In genomic region chr22:37501610-37502341, GRCh38 we compare ENCODE assay signal across 8 cellular contexts. TPM values are rescaled to one million over a fixed set of nuclear protein-coding genes. Genes with fewer than 3 reads are reported as not detected.
DNase-seq lines count a peak whose midpoint lies in the region; ATAC-seq, FAIRE-seq and TF ChIP-seq lines count a peak whose summit lies in the region.

No MANE protein-coding gene starts in this region.

- H2BK20ac ChIP-seq in IMR-90 (ENCODE audit: low read depth, low read length): peak overlapping the region; percentile 57; the same call in 1 of the 2 replicates

- peak overlapping the region; percentile 1; the same call in 1 of the 2 replicates for H4K5ac ChIP-seq in IMR-90 (ENCODE audit: low read depth, low read length)

- H3K27me3 ChIP-seq in IMR-90 (ENCODE audit: control insufficient read depth, insufficient read depth, low read length): no peaks in the 10 kb centered on the region

- H4K8ac ChIP-seq in IMR-90 (ENCODE audit: low read depth in 2 of 2, low read length in 2 of 2): peak overlapping the region in 1 of 2 experiments; percentile 37; a peak in 1 of 4 replicates

- peaks cover 78% of the 10 kb centered on the region for H3K4me1 ChIP-seq in A549
- H3K4me1 ChIP-seq in IMR-90 (ENCODE audit: control insufficient read depth, insufficient read depth, low read length): peaks cover 21% of the 10 kb centered on the region

- peaks cover 3% of the 10 kb centered on the region; the same call in 1 of the 2 replicates for H4K20me1 ChIP-seq in IMR-90 (ENCODE audit: insufficient read depth, low read length)

- H3K4me3 ChIP-seq in A549 (peak overlapping the region; percentile 29), IMR-90 (ENCODE audit: insufficient read depth, low read depth, low read length) (no peak overlapping the region)

- DNase-seq in A549 (ENCODE audit: low read depth in 1 of 2, low spot score in 1 of 2) (peak; percentile 79 to 95), IMR-90 (peak; percentile 93), chondrocyte (ENCODE audit: low spot score) (no peak), medulla oblongata (ENCODE audit: extremely low spot score) (peak; percentile 15), anterior cingulate cortex (lab: John Stamatoyannopoulos, UW) (no peak)
- no peak for DNase-seq in activated effector memory CD4-positive, alpha-beta T cell treated with Interleukin-2 at 50 U/mL for 16 hours

- H3K27ac ChIP-seq in A549: peak overlapping the region; percentile 99 to 100
- no peak overlapping the region for H3K27ac ChIP-seq in IMR-90 (ENCODE audit: insufficient read depth, low read length)

- peak overlapping the region; percentile 51 for H3K4me3 Mint-ChIP-seq in chondrocyte (ENCODE audit: unreplicated experiment)

- 5% methylated on average over 8 of the region's 14 CpGs for WGBS in A549 (ENCODE audit: missing lambda C conversion rate)
- 40% methylated on average over 5 of the region's 14 CpGs; no CpG with 5 or more reads in 1 of the 2 experiments for WGBS in IMR-90 (ENCODE audit: extremely low coverage in 2 of 2, insufficient read length in 1 of 2), 2 experiments

- POLR2A ChIA-PET in A549 (lab: Yijun Ruan, JAX): interaction anchor here (0.8 to 1.6 kb wide), 4 partner anchors 9 to 107 kb away, joined by 4 to 7 read pairs (median 6); partner anchors contain the start of genes CARD10 and GGA1
- POLR2A ChIA-PET in IMR-90 (lab: Charles Lee; ENCODE audit: unreplicated experiment): no interaction called here

- H4K91ac ChIP-seq in IMR-90 (ENCODE audit: insufficient read depth, low read depth, low read length): peak overlapping the region; percentile 5; the same call in 1 of the 2 replicates

- BruUV-seq in IMR-90 (replicated peaks; lab: Mats Ljungman, UMichigan): no TSS peak

- peaks cover 16% of the 10 kb centered on the region for H3K9me1 ChIP-seq in IMR-90 (ENCODE audit: insufficient read depth, low read length)

- in situ Hi-C loops in IMR-90 (cut with MboI; ENCODE audit: low sequenced_read_pairs): no loop called here

- peak overlapping the region; percentile 85 for H3K4me2 ChIP-seq in A549
- peak overlapping the region; percentile 28; the same call in 1 of the 2 replicates for H3K4me2 ChIP-seq in IMR-90 (ENCODE audit: low read depth, low read length)

- peak; percentile 96 for FAIRE-seq in A549 (lab: Jason Lieb, UNC)

- H3K23ac ChIP-seq in IMR-90 (ENCODE audit: low read depth, low read length): no peak overlapping the region

- peaks cover 0 to 19% of the 10 kb centered on the region in 2 experiments; a peak in 2 of 4 replicates for H3K79me1 ChIP-seq in IMR-90 (ENCODE audit: low read depth in 1 of 2, low read length in 2 of 2)

- H3K4ac ChIP-seq in IMR-90 (ENCODE audit: low read depth, low read length): peak overlapping the region; percentile 76

- H2AK9ac ChIP-seq in IMR-90 (replicated peaks; ENCODE audit: low read depth, low read length, poor library complexity): peak overlapping the region; percentile 96

- TF ChIP-seq EP300 in A549 (IDR thresholded peaks at IDR 0.05): no peak

- TF ChIP-seq RAD21 in A549 (conservative IDR thresholded peaks at IDR 0.05 in 1 of 2, IDR thresholded peaks at IDR 0.05 in 1 of 2): no peak
- no peak for TF ChIP-seq RAD21 in IMR-90 (IDR thresholded peaks at IDR 0.05; ENCODE audit: low read length)

- peaks cover 26% of the 10 kb centered on the region for H3K36me3 ChIP-seq in IMR-90 (ENCODE audit: control insufficient read depth, insufficient read depth, low read length)

- dilution Hi-C loops in IMR-90 (cut with HindIII; ENCODE audit: low sequenced_read_pairs, unreplicated experiment): no loop called here

- TF ChIP-seq CTCF in A549 (IDR thresholded peaks at IDR 0.05) (no peak), IMR-90 (conservative IDR thresholded peaks at IDR 0.05; ENCODE audit: low read depth, low read length) (no peak), chondrocyte (IDR thresholded peaks at IDR 0.05) (no peak)

- H2BK15ac ChIP-seq in IMR-90 (ENCODE audit: low read depth, low read length): peak overlapping the region; percentile 24; the same call in 1 of the 3 replicates

- peak overlapping the region; percentile 73 for H2AFZ ChIP-seq in IMR-90 (replicated peaks; ENCODE audit: low read length, poor library complexity)

- peak overlapping the region; percentile 47 for H2BK5ac ChIP-seq in IMR-90 (ENCODE audit: low read depth, low read length, poor library complexity, severe bottlenecking)

- TF ChIP-seq POLR2A in A549 (IDR thresholded peaks at IDR 0.05; ENCODE audit: low read length) (0 out of 2 replicates have a peak, but pooled peaks have one; percentile 9), IMR-90 (IDR thresholded peaks at IDR 0.05; ENCODE audit: low read depth, low read length) (no peak)

- H3K36me3 Mint-ChIP-seq in chondrocyte (ENCODE audit: low read depth): peaks cover 4% of the 10 kb centered on the region

- H3K27me3 Mint-ChIP-seq in chondrocyte (ENCODE audit: low read depth): no peaks in the 10 kb centered on the region

- no peaks in the 10 kb centered on the region for H3K9me3 Mint-ChIP-seq in chondrocyte (ENCODE audit: low read depth)

- no peak overlapping the region for H3K56ac ChIP-seq in IMR-90 (ENCODE audit: extremely low read depth, insufficient read depth, low read length)

- CTCF ChIA-PET in A549 (lab: Yijun Ruan, JAX) (interaction anchor here (0.8 to 1.2 kb wide), 3 partner anchors 10 to 62 kb away, joined by 3 to 4 read pairs (median 3); no protein-coding TSS in a partner anchor), IMR-90 (lab: Yijun Ruan, JAX) (no interaction called here)

- peaks cover 58% of the 10 kb centered on the region for H3K4me1 Mint-ChIP-seq in chondrocyte (ENCODE audit: low read depth)

- peak overlapping the region; percentile 75 for H2BK120ac ChIP-seq in IMR-90 (ENCODE audit: low read depth, low read length)

- peak overlapping the region; percentile 70; the same call in 1 of the 2 replicates for H3K14ac ChIP-seq in IMR-90 (replicated peaks; ENCODE audit: low read depth, low read length)

- intact Hi-C loops in IMR-90 (cut with micrococcal nuclease): no loop called here

- peak overlapping the region; percentile 97 for H3K27ac Mint-ChIP-seq in chondrocyte (ENCODE audit: unreplicated experiment)

- no peaks in the 10 kb centered on the region for H3K9me3 ChIP-seq in A549
- H3K9me3 ChIP-seq in IMR-90 (ENCODE audit: control insufficient read depth, insufficient read depth, low read length): no peaks in the 10 kb centered on the region

- H3K9ac ChIP-seq in IMR-90 (ENCODE audit: low read depth, low read length): no peak overlapping the region

- ATAC-seq in A549 (peak; percentile 76 to 83), IMR-90 (ENCODE audit: low read depth) (peak; percentile 74), GM19397 (IDR thresholded peaks at IDR 0.05; ENCODE audit: unreplicated experiment) (no peak), GM21528 (IDR thresholded peaks at IDR 0.05; ENCODE audit: low FRiP score, unreplicated experiment) (no peak)

- no peak overlapping the region for H3K18ac ChIP-seq in IMR-90 (ENCODE audit: low read depth, low read length)

- H2AK5ac ChIP-seq in IMR-90 (ENCODE audit: low read depth, low read length): peak overlapping the region; percentile 94

TF ChIP-seq in A549, 52 proteins besides CTCF, POLR2A, EP300 and RAD21 (continues in another document):
- peak; percentile 35 for TF ChIP-seq CHD2 (IDR thresholded peaks at IDR 0.05; ENCODE audit: low read length, partially characterized antibody)
- peak; percentile 91 for TF ChIP-seq ZFP36 (IDR thresholded peaks at IDR 0.05; ENCODE audit: borderline replicate concordance, partially characterized antibody)
- peak; percentile 2 for TF ChIP-seq MAFK (IDR thresholded peaks at IDR 0.05; ENCODE audit: partially characterized antibody)

TF ChIP-seq in IMR-90, 13 proteins besides CTCF, POLR2A, EP300 and RAD21 (continues in another document):
- TF ChIP-seq NFE2L2 (IDR thresholded peaks at IDR 0.05; ENCODE audit: low read depth, low read length): no peak
- no peak for TF ChIP-seq MXI1 (IDR thresholded peaks at IDR 0.05; ENCODE audit: borderline replicate concordance, low read depth, low read length)
- 0 out of 2 replicates have a peak, but pooled peaks have one; percentile 17 for TF ChIP-seq CEBPB (IDR thresholded peaks at IDR 0.05; ENCODE audit: low read depth, low read length)
- TF ChIP-seq RFX5 (IDR thresholded peaks at IDR 0.05; ENCODE audit: low read depth, low read length): no peak
- TF ChIP-seq MAFK (IDR thresholded peaks at IDR 0.05; ENCODE audit: low read depth, low read length): no peak; the same call in 1 of the 2 replicates

RNA-seq across cellular contexts. Expression of gene MFNG, which starts 15.6 kb away (rescaled TPM):
- polyA plus RNA-seq in A549 (2011; rRNA removed): 1.2 and 2.0 TPM in 2 replicates
- 2.3 and 3.2 TPM in 2 replicates for polyA plus RNA-seq in A549 (2012; cell fraction: cytosol; rRNA removed)
- polyA plus RNA-seq in A549 (2012; cell fraction: nucleus; rRNA removed): 18.4 and 23.7 TPM in 2 replicates
- polyA plus RNA-seq in A549 (2017; fragmentation: RNase III; extraction: RNeasy Plus Mini Kit Qiagen cat#74134 plus additional on column Dnase treatment): 1.7 to 1.8 TPM (median 1.7 TPM) in 3 replicates
- polyA minus RNA-seq in A549 (2011; rRNA and poly(A)+ RNA removed): 0.73 and 0.95 TPM in 2 replicates
- not detected in 2 replicates for total RNA-seq in IMR-90 (2012; rRNA removed)
- 0.15 and 0.24 TPM in 2 replicates for polyA plus RNA-seq in IMR-90 (2012; rRNA removed)
- polyA plus RNA-seq in IMR-90 (2012; cell fraction: cytosol; rRNA removed): 0.08 and 0.34 TPM in 2 replicates
- 0.91 and 1.7 TPM in 2 replicates for polyA plus RNA-seq in IMR-90 (2012; cell fraction: nucleus; rRNA removed; ENCODE audit: low replicate concordance)
- total RNA-seq in chondrocyte: 1.1 to 2.1 TPM (median 1.2 TPM) in 3 replicates

RNA-seq across cellular contexts. Expression of gene CARD10, which starts 17.4 kb away (rescaled TPM):
- polyA plus RNA-seq in A549 (2011; rRNA removed): 8.3 and 11.1 TPM in 2 replicates
- polyA plus RNA-seq in A549 (2012; cell fraction: cytosol; rRNA removed): 16.0 and 23.0 TPM in 2 replicates
- polyA plus RNA-seq in A549 (2012; cell fraction: nucleus; rRNA removed): 52.8 and 67.1 TPM in 2 replicates
- polyA plus RNA-seq in A549 (2017; fragmentation: RNase III; extraction: RNeasy Plus Mini Kit Qiagen cat#74134 plus additional on column Dnase treatment): 14.1 to 16.1 TPM (median 15.3 TPM) in 3 replicates
- 12.5 and 17.6 TPM in 2 replicates for polyA minus RNA-seq in A549 (2011; rRNA and poly(A)+ RNA removed)
- 6.1 TPM in 2 replicates for total RNA-seq in IMR-90 (2012; rRNA removed)
- polyA plus RNA-seq in IMR-90 (2012; rRNA removed): 18.4 and 19.8 TPM in 2 replicates
- 9.8 and 18.6 TPM in 2 replicates for polyA plus RNA-seq in IMR-90 (2012; cell fraction: cytosol; rRNA removed)
- polyA plus RNA-seq in IMR-90 (2012; cell fraction: nucleus; rRNA removed; ENCODE audit: low replicate concordance): 23.8 and 66.7 TPM in 2 replicates
- total RNA-seq in chondrocyte: 7.0 to 14.2 TPM (median 13.5 TPM) in 3 replicates

RNA-seq across cellular contexts. Expression of gene CDC42EP1, which starts 58.5 kb away (rescaled TPM):
- polyA plus RNA-seq in A549 (2011; rRNA removed): 12.2 and 16.0 TPM in 2 replicates
- 23.4 and 33.7 TPM in 2 replicates for polyA plus RNA-seq in A549 (2012; cell fraction: cytosol; rRNA removed)
- 21.3 and 29.9 TPM in 2 replicates for polyA plus RNA-seq in A549 (2012; cell fraction: nucleus; rRNA removed)
- 20.2 to 21.5 TPM (median 20.3 TPM) in 3 replicates for polyA plus RNA-seq in A549 (2017; fragmentation: RNase III; extraction: RNeasy Plus Mini Kit Qiagen cat#74134 plus additional on column Dnase treatment)
- 9.8 and 15.0 TPM in 2 replicates for polyA minus RNA-seq in A549 (2011; rRNA and poly(A)+ RNA removed)
- total RNA-seq in IMR-90 (2012; rRNA removed): 4.7 and 6.1 TPM in 2 replicates
- polyA plus RNA-seq in IMR-90 (2012; rRNA removed): 47.3 and 59.2 TPM in 2 replicates
- polyA plus RNA-seq in IMR-90 (2012; cell fraction: cytosol; rRNA removed): 34.5 and 61.4 TPM in 2 replicates
- polyA plus RNA-seq in IMR-90 (2012; cell fraction: nucleus; rRNA removed; ENCODE audit: low replicate concordance): 18.1 and 44.7 TPM in 2 replicates
- total RNA-seq in chondrocyte: 155 to 167 TPM (median 156 TPM) in 3 replicates

Comparison
In these comparisons a context has a peak if more than half of its experiments do, and no peak if none do; other contexts are left out.
1. ATAC-seq: peak in A549 (2 of 2) and IMR-90 (single experiment); none in GM19397 (single experiment) and GM21528 (single experiment).
2. DNase-seq: peak in A549 (2 of 2), IMR-90 (single experiment) and medulla oblongata (single experiment); none in chondrocyte (single experiment), activated effector memory CD4-positive, alpha-beta T cell treated with Interleukin-2 at 50 U/mL for 16 hours (single experiment) and anterior cingulate cortex (0 of 58).
3. RNA of gene CDC42EP1, which starts 58.5 kb away (total RNA-seq): 155 to 167 TPM in chondrocyte; 4.7 to 6.1 TPM in IMR-90; every median in the first group is over 10 times any median in the second.